Comparison of ENCODE assay signal across 22 cellular contexts in genomic region chr2:146496248-146496647, GRCh38.
DNase-seq lines count a peak whose midpoint lies in the region; ATAC-seq and TF ChIP-seq lines count a peak whose summit lies in the region.
"Had no signal": no experiment of that assay in that cellular context is flagged by ENCODE, and none has a peak within 500 bp of the region (broad histone marks: within the 10 kb centered on the region; RNA-seq: fewer than 3 reads in every experiment).

No MANE protein-coding gene starts in this region.

- H3K4me3 Mint-ChIP-seq in activated T-helper 2 cell treated with anti-CD3 and anti-CD28 coated beads, Interferon-gamma antibody, Interleukin-2, Interleukin-4, amounts not matched to agents 10 μg/mL and 5 μg/mL and 100 μg/mL, durations not matched to agents 14 hours and 24 hours and 36 hours (ENCODE audit: low read depth): no peak overlapping the region
- H3K4me3 Mint-ChIP-seq: B cell; CD8-positive, alpha-beta T cell; HFFc6 had no signal

- peak overlapping the region; percentile 64 for H2AFZ ChIP-seq in ACC112 (ENCODE audit: low read length, unreplicated experiment)

- H3K27me3 ChIP-seq in ACC112 (ENCODE audit: insufficient read depth, low read length) (no peaks in the 10 kb centered on the region), transverse colon (no peaks in the 10 kb centered on the region), esophagus muscularis mucosa (no peaks in the 10 kb centered on the region)
- H3K27me3 ChIP-seq: BLaER1 treated with 17β-estradiol and CSF1 and Interleukin-3, amounts not matched to agents 10 nM and 100 nM had no signal

- no peaks in the 10 kb centered on the region for H3K9me3 ChIP-seq in transverse colon
- peaks cover 0 to 4% (median 0%) of the 10 kb centered on the region in 4 donors for H3K9me3 ChIP-seq in esophagus muscularis mucosa

- peak; percentile 56 for ATAC-seq in GM18907 (IDR thresholded peaks at IDR 0.05; ENCODE audit: unreplicated experiment)
- ATAC-seq in HG03175 (IDR thresholded peaks at IDR 0.05; ENCODE audit: unreplicated experiment): peak; percentile 61
- ATAC-seq: CD8-positive, alpha-beta T cell; HCT116; K562 had no signal

- H3K27ac ChIP-seq in ACC112 (ENCODE audit: low read depth, low read length) (no peak overlapping the region), transverse colon (no peak overlapping the region), esophagus muscularis mucosa (replicated peaks in 1 of 4) (no peak overlapping the region)
- H3K27ac ChIP-seq: BLaER1 treated with 17β-estradiol and CSF1 and Interleukin-3, amounts not matched to agents 10 nM and 100 nM; HL-60 had no signal

- DNase-seq in OCI-M1 (lab: John Stamatoyannopoulos, UW) (peak; percentile 26), transverse colon (no peak), NCI-H226 (no peak), esophagus muscularis mucosa (ENCODE audit: extremely low spot score) (no peak)
- no peak for DNase-seq in activated T-helper 2 cell treated with anti-CD3 and anti-CD28 coated beads, Interferon-gamma antibody, Interleukin-2, Interleukin-4, amounts not matched to agents 10 μg/mL and 5 μg/mL and 100 μg/mL, durations not matched to agents 14 hours and 24 hours and 36 hours (ENCODE audit: low spot score)
- DNase-seq: 8988T; Calu3; CD8-positive, alpha-beta T cell; DMS79 treated with DMSO at 0.1 percent for 48 hours; GF-D8; GOT3; H7; HFFc6; IMR-90 had no signal

- H3K4me3 ChIP-seq in ACC112 (ENCODE audit: low read depth, low read length) (peak overlapping the region; percentile 23; the same call in 1 of the 2 replicates), transverse colon (no peak overlapping the region), esophagus muscularis mucosa (no peak overlapping the region)
- H3K4me3 ChIP-seq: BLaER1 treated with 17β-estradiol and CSF1 and Interleukin-3, amounts not matched to agents 10 nM and 100 nM; K562 had no signal

- in situ Hi-C loops in transverse colon (cut with MboI; ENCODE audit: low pct_ligation_motif_present in 1 of 4, low pct_unique_long_range_greater_than_20kb in 1 of 4, low sequenced_read_pairs in 3 of 4): no loop called here

- intact Hi-C loops in transverse colon (cut with DNase I; ENCODE audit: low total_unique reads) (no loop called here), esophagus muscularis mucosa (cut with DNase I) (no loop called here)
- intact Hi-C loops in activated T-helper 2 cell treated with anti-CD3 and anti-CD28 coated beads, Interferon-gamma antibody, Interleukin-2, Interleukin-4, amounts not matched to agents 10 μg/mL and 5 μg/mL and 100 μg/mL, durations not matched to agents 14 hours and 24 hours and 36 hours (cut with micrococcal nuclease): no loop called here

- 56 to 88% methylated on average over 1 of the region's 1 CpG for WGBS in transverse colon (ENCODE audit: low coverage in 1 of 2), 2 donors
- WGBS in esophagus muscularis mucosa: 91% methylated on average over 1 of the region's 1 CpG

- H3K4me1 Mint-ChIP-seq in activated T-helper 2 cell treated with anti-CD3 and anti-CD28 coated beads, Interferon-gamma antibody, Interleukin-2, Interleukin-4, amounts not matched to agents 10 μg/mL and 5 μg/mL and 100 μg/mL, durations not matched to agents 14 hours and 24 hours and 36 hours (ENCODE audit: low read depth): no peaks in the 10 kb centered on the region
- H3K4me1 Mint-ChIP-seq: B cell had no signal

- no peak overlapping the region for H3K27ac Mint-ChIP-seq in activated T-helper 2 cell treated with anti-CD3 and anti-CD28 coated beads, Interferon-gamma antibody, Interleukin-2, Interleukin-4, amounts not matched to agents 10 μg/mL and 5 μg/mL and 100 μg/mL, durations not matched to agents 14 hours and 24 hours and 36 hours
- H3K27ac Mint-ChIP-seq: B cell; CD8-positive, alpha-beta T cell; HFFc6 had no signal

- H3K36me3 Mint-ChIP-seq in activated T-helper 2 cell treated with anti-CD3 and anti-CD28 coated beads, Interferon-gamma antibody, Interleukin-2, Interleukin-4, amounts not matched to agents 10 μg/mL and 5 μg/mL and 100 μg/mL, durations not matched to agents 14 hours and 24 hours and 36 hours (ENCODE audit: low read depth): no peaks in the 10 kb centered on the region
- H3K36me3 Mint-ChIP-seq: CD8-positive, alpha-beta T cell had no signal

- H3K36me3 ChIP-seq in ACC112 (ENCODE audit: insufficient read depth, low read length) (no peaks in the 10 kb centered on the region), transverse colon (no peaks in the 10 kb centered on the region), esophagus muscularis mucosa (no peaks in the 10 kb centered on the region)

- peaks cover 8% of the 10 kb centered on the region for H3K9me3 Mint-ChIP-seq in activated T-helper 2 cell treated with anti-CD3 and anti-CD28 coated beads, Interferon-gamma antibody, Interleukin-2, Interleukin-4, amounts not matched to agents 10 μg/mL and 5 μg/mL and 100 μg/mL, durations not matched to agents 14 hours and 24 hours and 36 hours
- H3K9me3 Mint-ChIP-seq: CD8-positive, alpha-beta T cell had no signal

- no peaks in the 10 kb centered on the region for H3K79me2 ChIP-seq in ACC112 (ENCODE audit: control insufficient read depth, insufficient read depth, low read length, unreplicated experiment)

- no peak for TF ChIP-seq CTCF in transverse colon (IDR thresholded peaks at IDR 0.05)
- no peak for TF ChIP-seq CTCF in esophagus muscularis mucosa (IDR thresholded peaks at IDR 0.05)

- H3K4me1 ChIP-seq in ACC112 (ENCODE audit: control insufficient read depth, insufficient read depth, low read length, unreplicated experiment): no peaks in the 10 kb centered on the region
- H3K4me1 ChIP-seq in transverse colon: no peaks in the 10 kb centered on the region
- H3K4me1 ChIP-seq in esophagus muscularis mucosa: no peaks in the 10 kb centered on the region
- H3K4me1 ChIP-seq: BLaER1 treated with 17β-estradiol and CSF1 and Interleukin-3, amounts not matched to agents 10 nM and 100 nM had no signal

- TF ChIP-seq EP300 in transverse colon (IDR thresholded peaks at IDR 0.05; ENCODE audit: low read depth) (no peak), esophagus muscularis mucosa (IDR thresholded peaks at IDR 0.05) (no peak)

- H3K27me3 Mint-ChIP-seq in activated T-helper 2 cell treated with anti-CD3 and anti-CD28 coated beads, Interferon-gamma antibody, Interleukin-2, Interleukin-4, amounts not matched to agents 10 μg/mL and 5 μg/mL and 100 μg/mL, durations not matched to agents 14 hours and 24 hours and 36 hours (ENCODE audit: low read depth): no peaks in the 10 kb centered on the region
- H3K27me3 Mint-ChIP-seq: B cell had no signal

- TF ChIP-seq POLR2A in transverse colon (IDR thresholded peaks at IDR 0.05) (no peak), esophagus muscularis mucosa (IDR thresholded peaks at IDR 0.05; ENCODE audit: low read depth) (no peak)
